ENCODE assay signal across 8 cellular contexts in the genomic region with DNA sequence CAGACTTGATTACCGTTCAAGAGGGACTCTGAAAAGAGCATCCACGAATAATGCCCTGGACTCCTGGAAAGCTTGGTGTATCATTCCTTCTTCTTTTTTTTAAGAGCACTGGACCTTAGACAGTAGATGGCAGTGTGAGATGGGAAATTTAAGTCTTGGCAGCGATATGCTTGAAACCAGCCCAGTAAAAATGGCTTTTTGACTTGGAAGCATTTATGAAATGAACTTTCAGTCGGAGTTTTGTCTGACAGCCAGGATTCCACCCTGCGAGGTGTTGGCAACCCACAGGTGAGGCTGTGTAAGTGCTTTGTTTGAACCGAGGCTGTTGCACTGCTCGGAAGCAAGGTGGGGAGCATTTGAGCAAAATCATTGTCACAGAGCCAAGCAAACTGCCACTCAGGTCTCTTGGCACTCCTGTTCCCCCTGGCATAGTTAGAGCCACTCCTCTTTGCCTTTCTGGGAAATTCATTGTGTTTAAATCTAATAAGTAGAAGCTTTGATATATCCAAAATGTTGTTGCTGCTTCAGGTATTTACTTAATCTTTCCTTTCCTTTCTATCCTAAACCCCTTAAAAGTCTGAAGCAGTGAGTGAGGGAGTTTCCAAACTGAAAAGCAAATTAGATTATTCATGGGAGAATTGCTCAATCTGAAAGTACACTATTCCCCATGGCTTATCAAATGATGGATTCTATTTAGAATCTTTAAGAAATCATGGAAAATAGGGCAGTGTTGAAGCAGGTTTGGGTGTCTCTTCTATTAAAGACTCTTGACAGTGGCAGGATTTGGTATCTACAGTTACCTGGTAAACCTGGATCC.
DNase-seq lines count a peak whose midpoint lies in the region; ATAC-seq and TF ChIP-seq lines count a peak whose summit lies in the region.

No MANE protein-coding gene starts in this region.

- H3K9me3 ChIP-seq in lower lobe of right lung: no peaks in the 10 kb centered on the region

- no peak overlapping the region for H3K4me3 ChIP-seq in GM12865 (ENCODE audit: low read depth, low read length)
- peak overlapping the region; percentile 15 for H3K4me3 ChIP-seq in lower lobe of right lung

- H3K4me1 Mint-ChIP-seq in MCF 10A (ENCODE audit: insufficient read depth, unreplicated experiment): peaks cover 9% of the 10 kb centered on the region
- no peaks in the 10 kb centered on the region for H3K4me1 Mint-ChIP-seq in activated CD4-positive, alpha-beta T cell treated with anti-CD3 and anti-CD28 coated beads for 36 hours
- H3K4me1 Mint-ChIP-seq in activated CD8-positive, alpha-beta T cell treated with anti-CD3 and anti-CD28 coated beads, Interleukin-2, amount 10 ng/mL, durations not matched to agents 7 days and 5 days (ENCODE audit: low read depth): no peaks in the 10 kb centered on the region

- no TSS peak for BruUV-seq in MCF 10A (replicated peaks; lab: Mats Ljungman, UMichigan)

- no peaks in the 10 kb centered on the region for H3K9me3 Mint-ChIP-seq in MCF 10A (ENCODE audit: unreplicated experiment)
- H3K9me3 Mint-ChIP-seq in activated CD4-positive, alpha-beta T cell treated with anti-CD3 and anti-CD28 coated beads for 36 hours (ENCODE audit: low read depth): no peaks in the 10 kb centered on the region
- H3K9me3 Mint-ChIP-seq in activated CD8-positive, alpha-beta T cell treated with anti-CD3 and anti-CD28 coated beads, Interleukin-2, amount 10 ng/mL, durations not matched to agents 7 days and 5 days (ENCODE audit: insufficient read depth): no peaks in the 10 kb centered on the region

- no peaks in the 10 kb centered on the region for H3K4me1 ChIP-seq in lower lobe of right lung

- H3K27ac Mint-ChIP-seq in MCF 10A (ENCODE audit: low read depth, unreplicated experiment): peak overlapping the region; percentile 47
- no peak overlapping the region for H3K27ac Mint-ChIP-seq in activated CD4-positive, alpha-beta T cell treated with anti-CD3 and anti-CD28 coated beads for 36 hours
- no peak overlapping the region for H3K27ac Mint-ChIP-seq in activated CD8-positive, alpha-beta T cell treated with anti-CD3 and anti-CD28 coated beads, Interleukin-2, amount 10 ng/mL, durations not matched to agents 7 days and 5 days

- DNase-seq in GM12865 (ENCODE audit: low read depth) (peak; percentile 9), NCI-H2081 (lab: John Stamatoyannopoulos, UW) (peak; percentile 71 to 86), MCF 10A (ENCODE audit: unreplicated experiment) (peak; percentile 75), lower lobe of right lung (peak; percentile 51)
- no peak for DNase-seq in activated CD4-positive, alpha-beta T cell treated with anti-CD3 and anti-CD28 coated beads for 36 hours
- DNase-seq in activated CD8-positive, alpha-beta T cell treated with anti-CD3 and anti-CD28 coated beads, Interleukin-2, amount 10 ng/mL, durations not matched to agents 7 days and 5 days: no peak

- no peak overlapping the region for H3K27ac ChIP-seq in lower lobe of right lung

- TF ChIP-seq CTCF in GM12865 (IDR thresholded peaks at IDR 0.05; ENCODE audit: insufficient read depth, low read depth, low read length, missing control alignments) (peak; percentile 9), MCF 10A (IDR thresholded peaks at IDR 0.05; ENCODE audit: unreplicated experiment) (peak; percentile 48), lower lobe of right lung (IDR thresholded peaks at IDR 0.05) (peak; percentile 48)

- CTCF ChIA-PET in MCF 10A (lab: Yijun Ruan, JAX): interaction anchor here (0.6 to 2.7 kb wide), 15 partner anchors 35 to 1726 kb away, joined by 3 to 24 read pairs (median 4); no protein-coding TSS in a partner anchor
- CTCF ChIA-PET in activated CD4-positive, alpha-beta T cell treated with anti-CD3 and anti-CD28 coated beads for 36 hours (lab: Charles Lee): interaction anchor here (0.6 kb wide), 1 partner anchor 119 kb away, joined by 3 read pairs; no protein-coding TSS in a partner anchor
- CTCF ChIA-PET in activated CD8-positive, alpha-beta T cell treated with anti-CD3 and anti-CD28 coated beads, Interleukin-2, amount 10 ng/mL, durations not matched to agents 7 days and 5 days (lab: Charles Lee): no interaction called here

- H3K27me3 ChIP-seq in lower lobe of right lung (ENCODE audit: low read depth): no peaks in the 10 kb centered on the region

- H3K36me3 ChIP-seq in lower lobe of right lung: no peaks in the 10 kb centered on the region

- intact Hi-C loops in MCF 10A (cut with micrococcal nuclease) (loop anchor here (1.0 to 5.0 kb wide), 6 partner anchors 169 to 1727 kb away; no protein-coding TSS in a partner anchor), lower lobe of right lung (cut with DNase I) (no loop called here)
- intact Hi-C loops in activated CD4-positive, alpha-beta T cell treated with anti-CD3 and anti-CD28 coated beads for 36 hours (cut with DNase I, micrococcal nuclease): no loop called here

- POLR2A ChIA-PET in MCF 10A (lab: Yijun Ruan, JAX): interaction anchor here (0.6 to 3.3 kb wide), 8 partner anchors 20 to 1721 kb away, joined by 3 to 13 read pairs (median 3); partner anchors contain the start of gene TFAP2A
- POLR2A ChIA-PET in activated CD4-positive, alpha-beta T cell treated with anti-CD3 and anti-CD28 coated beads for 36 hours (lab: Charles Lee): no interaction called here
- POLR2A ChIA-PET in activated CD8-positive, alpha-beta T cell treated with anti-CD3 and anti-CD28 coated beads, Interleukin-2, amount 10 ng/mL, durations not matched to agents 7 days and 5 days (lab: Charles Lee): no interaction called here

- peak overlapping the region; percentile 63 for H3K4me3 Mint-ChIP-seq in MCF 10A (ENCODE audit: unreplicated experiment)
- H3K4me3 Mint-ChIP-seq in activated CD4-positive, alpha-beta T cell treated with anti-CD3 and anti-CD28 coated beads for 36 hours: no peak overlapping the region
- no peak overlapping the region for H3K4me3 Mint-ChIP-seq in activated CD8-positive, alpha-beta T cell treated with anti-CD3 and anti-CD28 coated beads, Interleukin-2, amount 10 ng/mL, durations not matched to agents 7 days and 5 days

- H3K36me3 Mint-ChIP-seq in MCF 10A (ENCODE audit: insufficient read depth, unreplicated experiment): no peaks in the 10 kb centered on the region
- no peaks in the 10 kb centered on the region for H3K36me3 Mint-ChIP-seq in activated CD4-positive, alpha-beta T cell treated with anti-CD3 and anti-CD28 coated beads for 36 hours (ENCODE audit: low read depth)
- no peaks in the 10 kb centered on the region for H3K36me3 Mint-ChIP-seq in activated CD8-positive, alpha-beta T cell treated with anti-CD3 and anti-CD28 coated beads, Interleukin-2, amount 10 ng/mL, durations not matched to agents 7 days and 5 days (ENCODE audit: low read depth)

- ATAC-seq in lower lobe of right lung (peak; percentile 89 to 90), GM18520 (IDR thresholded peaks at IDR 0.05; ENCODE audit: unreplicated experiment) (no peak), GM21528 (IDR thresholded peaks at IDR 0.05; ENCODE audit: low FRiP score, unreplicated experiment) (no peak)
- ATAC-seq in activated CD4-positive, alpha-beta T cell treated with anti-CD3 and anti-CD28 coated beads for 36 hours: no peak
- no peak for ATAC-seq in activated CD8-positive, alpha-beta T cell treated with anti-CD3 and anti-CD28 coated beads, Interleukin-2, amount 10 ng/mL, durations not matched to agents 7 days and 5 days

- no peaks in the 10 kb centered on the region for H3K27me3 Mint-ChIP-seq in MCF 10A (ENCODE audit: insufficient read depth, unreplicated experiment)
- H3K27me3 Mint-ChIP-seq in activated CD4-positive, alpha-beta T cell treated with anti-CD3 and anti-CD28 coated beads for 36 hours: no peaks in the 10 kb centered on the region
- no peaks in the 10 kb centered on the region for H3K27me3 Mint-ChIP-seq in activated CD8-positive, alpha-beta T cell treated with anti-CD3 and anti-CD28 coated beads, Interleukin-2, amount 10 ng/mL, durations not matched to agents 7 days and 5 days (ENCODE audit: low read depth)

Comparison
In these comparisons a context has a peak if more than half of its experiments do, and no peak if none do; other contexts are left out.
1. DNase-seq: peak in GM12865 (single experiment), NCI-H2081 (2 of 2), MCF 10A (single experiment) and lower lobe of right lung (single experiment); none in activated CD4-positive, alpha-beta T cell treated with anti-CD3 and anti-CD28 coated beads for 36 hours (single experiment) and activated CD8-positive, alpha-beta T cell treated with anti-CD3 and anti-CD28 coated beads, Interleukin-2, amount 10 ng/mL, durations not matched to agents 7 days and 5 days (single experiment).
2. ATAC-seq: peak in lower lobe of right lung (2 of 2); none in activated CD4-positive, alpha-beta T cell treated with anti-CD3 and anti-CD28 coated beads for 36 hours (single experiment), GM18520 (single experiment), activated CD8-positive, alpha-beta T cell treated with anti-CD3 and anti-CD28 coated beads, Interleukin-2, amount 10 ng/mL, durations not matched to agents 7 days and 5 days (single experiment) and GM21528 (single experiment).
3. Peak in every context shown above with its lines, with median percentiles within 50 percentile points of each other: CTCF ChIP-seq.